Comparison of ENCODE assay signal across 18 cellular contexts in the genomic region with DNA sequence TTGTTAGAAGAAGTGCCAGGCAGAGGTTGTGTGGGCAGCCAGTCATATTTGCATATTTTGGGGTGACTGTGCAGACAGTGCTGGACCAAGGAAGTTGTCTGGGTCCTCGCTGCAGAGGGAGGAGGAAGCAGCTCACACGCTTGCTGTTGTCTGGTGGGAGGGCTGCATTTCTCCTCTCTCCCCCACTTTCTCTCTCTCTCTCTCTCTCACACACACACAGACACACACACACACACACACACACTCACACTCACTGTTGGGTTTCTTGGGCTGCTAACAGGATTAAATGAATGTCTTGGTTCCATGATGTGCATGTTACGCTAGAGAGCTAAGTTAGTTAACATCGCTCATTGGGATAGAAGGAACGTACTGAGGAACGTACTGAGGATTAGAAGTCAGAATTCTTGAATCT.
DNase-seq lines count a peak whose midpoint lies in the region; ATAC-seq and TF ChIP-seq lines count a peak whose summit lies in the region.
"Had no signal": no experiment of that assay in that cellular context is flagged by ENCODE, and none has a peak within 500 bp of the region (broad histone marks: within the 10 kb centered on the region; RNA-seq: fewer than 3 reads in every experiment).

No MANE protein-coding gene starts in this region.

- H3K27ac Mint-ChIP-seq in activated CD4-positive, alpha-beta T cell treated with anti-CD3 and anti-CD28 coated beads, Interleukin-2, amount 10 ng/mL, durations not matched to agents 24 days and 14 days: peak overlapping the region; percentile 36
- H3K27ac Mint-ChIP-seq in IgD-negative memory B cell (peak overlapping the region; percentile 61 to 97 (median 83)), brain (peak overlapping the region; percentile 9 to 75 (median 38))

- no peak for ATAC-seq in GM18505 (IDR thresholded peaks at IDR 0.05; ENCODE audit: unreplicated experiment)
- ATAC-seq in upper lobe of right lung: no peak

- no peaks in the 10 kb centered on the region for H3K9me3 ChIP-seq in upper lobe of right lung
- H3K9me3 ChIP-seq: A549, vagina had no signal

- H3K4me1 Mint-ChIP-seq in activated CD4-positive, alpha-beta T cell treated with anti-CD3 and anti-CD28 coated beads, Interleukin-2, amount 10 ng/mL, durations not matched to agents 24 days and 14 days: peaks cover 18% of the 10 kb centered on the region
- H3K4me1 Mint-ChIP-seq in IgD-negative memory B cell: peaks cover 15 to 17% (median 17%) of the 10 kb centered on the region in 3 donors
- peaks cover 24% of the 10 kb centered on the region for H3K4me1 Mint-ChIP-seq in brain

- TF ChIP-seq CTCF in brain (conservative IDR thresholded peaks at IDR 0.05) (no peak), upper lobe of right lung (IDR thresholded peaks at IDR 0.05) (no peak)

- no peak overlapping the region for H3K4me3 ChIP-seq in upper lobe of right lung
- H3K4me3 ChIP-seq: GM23248, vagina had no signal

- TF ChIP-seq POLR2A in GM18505 (IDR thresholded peaks at IDR 0.05; ENCODE audit: borderline replicate concordance, extremely low read depth, insufficient read depth, insufficient read length): peak; percentile 33

- intact Hi-C loops in activated CD4-positive, alpha-beta T cell treated with anti-CD3 and anti-CD28 coated beads, Interleukin-2, amount 10 ng/mL, durations not matched to agents 24 days and 14 days (cut with micrococcal nuclease): loop anchor here (2.0 kb wide), 1 partner anchor 71 kb away; no protein-coding TSS in a partner anchor
- intact Hi-C loops in upper lobe of right lung (cut with DNase I): no loop called here

- DNase-seq in activated CD4-positive, alpha-beta T cell treated with anti-CD3 and anti-CD28 coated beads, Interleukin-2, amount 10 ng/mL, durations not matched to agents 24 days and 14 days: no peak
- DNase-seq in activated CD4-positive, alpha-beta T cell treated with anti-CD3 and anti-CD28 coated beads for 4 hours: no peak
- DNase-seq in OCI-M2 (lab: John Stamatoyannopoulos, UW; ENCODE audit: unreplicated experiment) (no peak), KG1 (lab: John Stamatoyannopoulos, UW) (no peak), upper lobe of right lung (no peak)
- DNase-seq: activated CD4-positive, CD25-positive, alpha-beta regulatory T cell treated with anti-CD3 and anti-CD28 coated beads, Interleukin-2, amount 50 U/mL, for 72 hours; DND-41; GM23248; NCI-H1105 treated with DMSO at 0.1 percent for 48 hours; NCI-H524 treated with DMSO at 0.1 percent for 48 hours; stimulated activated CD4-positive, alpha-beta T cell treated with anti-CD3 and anti-CD28 coated beads, Interleukin-15, amount 100 ng/mL, for 24 hours had no signal

- no peak overlapping the region for H3K27ac ChIP-seq in upper lobe of right lung
- H3K27ac ChIP-seq: vagina had no signal

- H3K4me1 ChIP-seq in upper lobe of right lung: peaks cover 30% of the 10 kb centered on the region

- H3K27me3 Mint-ChIP-seq in activated CD4-positive, alpha-beta T cell treated with anti-CD3 and anti-CD28 coated beads, Interleukin-2, amount 10 ng/mL, durations not matched to agents 24 days and 14 days: no peaks in the 10 kb centered on the region
- no peaks in the 10 kb centered on the region for H3K27me3 Mint-ChIP-seq in IgD-negative memory B cell
- H3K27me3 Mint-ChIP-seq in brain: no peaks in the 10 kb centered on the region
- H3K27me3 Mint-ChIP-seq: dendritic cell treated with granulocyte-macrophage colony-stimulating factor and Interleukin-4, amounts not matched to agents 40 ng/mL and 50 ng/mL, for 4 days; progenitor cell of endocrine pancreas had no signal

- peaks cover 21% of the 10 kb centered on the region for H3K36me3 Mint-ChIP-seq in activated CD4-positive, alpha-beta T cell treated with anti-CD3 and anti-CD28 coated beads, Interleukin-2, amount 10 ng/mL, durations not matched to agents 24 days and 14 days (ENCODE audit: low read depth)
- H3K36me3 Mint-ChIP-seq in IgD-negative memory B cell (no peaks in the 10 kb centered on the region), brain (peaks cover 3% of the 10 kb centered on the region)

- no peaks in the 10 kb centered on the region for H3K36me3 ChIP-seq in upper lobe of right lung

- peak overlapping the region; percentile 24 for H3K4me3 Mint-ChIP-seq in activated CD4-positive, alpha-beta T cell treated with anti-CD3 and anti-CD28 coated beads, Interleukin-2, amount 10 ng/mL, durations not matched to agents 24 days and 14 days
- peak overlapping the region; percentile 27 to 86 (median 76) for H3K4me3 Mint-ChIP-seq in IgD-negative memory B cell
- no peak overlapping the region for H3K4me3 Mint-ChIP-seq in brain

- no peaks in the 10 kb centered on the region for H3K27me3 ChIP-seq in upper lobe of right lung
- H3K27me3 ChIP-seq: vagina had no signal

- H3K9me3 Mint-ChIP-seq in activated CD4-positive, alpha-beta T cell treated with anti-CD3 and anti-CD28 coated beads, Interleukin-2, amount 10 ng/mL, durations not matched to agents 24 days and 14 days: no peaks in the 10 kb centered on the region
- H3K9me3 Mint-ChIP-seq in IgD-negative memory B cell (no peaks in the 10 kb centered on the region), brain (peaks cover 0 to 5% (median 0%) of the 10 kb centered on the region in 5 experiments)
- H3K9me3 Mint-ChIP-seq: dendritic cell treated with granulocyte-macrophage colony-stimulating factor and Interleukin-4, amounts not matched to agents 40 ng/mL and 50 ng/mL, for 4 days had no signal

Comparison
In these comparisons a context has a peak if more than half of its experiments do, and no peak if none do; other contexts are left out.
1. H3K4me3 Mint-ChIP-seq: peak in activated CD4-positive, alpha-beta T cell treated with anti-CD3 and anti-CD28 coated beads, Interleukin-2, amount 10 ng/mL, durations not matched to agents 24 days and 14 days (single experiment) and IgD-negative memory B cell (4 of 4); none in brain (0 of 5).
2. Peak in every context shown above with its lines, with median percentiles within 50 percentile points of each other: H3K27ac Mint-ChIP-seq.